In the genomic region with DNA sequence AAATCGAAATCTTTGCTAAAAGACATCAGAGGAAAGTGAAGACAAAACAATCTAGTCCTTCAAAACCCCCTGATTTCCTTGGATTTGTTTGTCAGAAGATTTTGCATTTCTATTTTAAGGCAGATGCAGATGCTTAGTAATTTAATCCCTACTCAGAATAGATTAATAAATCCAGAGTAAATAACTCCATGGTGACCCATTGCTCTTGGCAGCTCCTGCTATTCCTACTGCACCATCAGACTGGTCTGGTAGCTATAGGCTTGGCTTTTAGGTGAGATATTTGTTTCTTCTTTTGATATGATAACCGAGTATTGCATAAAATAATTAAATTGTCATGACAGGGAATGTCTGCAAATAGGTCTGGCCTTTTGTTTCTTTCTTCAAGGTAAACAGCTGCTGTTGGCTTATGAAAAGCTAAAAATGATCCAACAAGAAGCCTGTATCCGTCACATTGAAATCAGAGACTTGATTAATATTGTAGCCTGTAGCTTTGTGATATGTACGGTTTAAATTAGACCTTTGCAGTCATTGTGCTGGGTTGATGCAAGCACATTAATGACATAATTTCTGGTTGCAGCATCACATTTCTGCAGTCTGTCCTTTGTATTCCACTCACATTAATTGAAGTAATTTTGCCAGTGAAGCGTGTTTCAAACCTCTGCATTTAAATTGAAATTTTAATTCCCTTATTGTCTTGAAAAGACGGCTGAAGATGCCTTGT, we compare ENCODE assay signal across 1 cellular context.
TF ChIP-seq lines count a peak whose summit lies in the region.

No MANE protein-coding gene starts in this region.

TF ChIP-seq in neural cell, 6 proteins besides CTCF, POLR2A, EP300 and RAD21 (continued from another document):
- TF ChIP-seq, protein P1, sequence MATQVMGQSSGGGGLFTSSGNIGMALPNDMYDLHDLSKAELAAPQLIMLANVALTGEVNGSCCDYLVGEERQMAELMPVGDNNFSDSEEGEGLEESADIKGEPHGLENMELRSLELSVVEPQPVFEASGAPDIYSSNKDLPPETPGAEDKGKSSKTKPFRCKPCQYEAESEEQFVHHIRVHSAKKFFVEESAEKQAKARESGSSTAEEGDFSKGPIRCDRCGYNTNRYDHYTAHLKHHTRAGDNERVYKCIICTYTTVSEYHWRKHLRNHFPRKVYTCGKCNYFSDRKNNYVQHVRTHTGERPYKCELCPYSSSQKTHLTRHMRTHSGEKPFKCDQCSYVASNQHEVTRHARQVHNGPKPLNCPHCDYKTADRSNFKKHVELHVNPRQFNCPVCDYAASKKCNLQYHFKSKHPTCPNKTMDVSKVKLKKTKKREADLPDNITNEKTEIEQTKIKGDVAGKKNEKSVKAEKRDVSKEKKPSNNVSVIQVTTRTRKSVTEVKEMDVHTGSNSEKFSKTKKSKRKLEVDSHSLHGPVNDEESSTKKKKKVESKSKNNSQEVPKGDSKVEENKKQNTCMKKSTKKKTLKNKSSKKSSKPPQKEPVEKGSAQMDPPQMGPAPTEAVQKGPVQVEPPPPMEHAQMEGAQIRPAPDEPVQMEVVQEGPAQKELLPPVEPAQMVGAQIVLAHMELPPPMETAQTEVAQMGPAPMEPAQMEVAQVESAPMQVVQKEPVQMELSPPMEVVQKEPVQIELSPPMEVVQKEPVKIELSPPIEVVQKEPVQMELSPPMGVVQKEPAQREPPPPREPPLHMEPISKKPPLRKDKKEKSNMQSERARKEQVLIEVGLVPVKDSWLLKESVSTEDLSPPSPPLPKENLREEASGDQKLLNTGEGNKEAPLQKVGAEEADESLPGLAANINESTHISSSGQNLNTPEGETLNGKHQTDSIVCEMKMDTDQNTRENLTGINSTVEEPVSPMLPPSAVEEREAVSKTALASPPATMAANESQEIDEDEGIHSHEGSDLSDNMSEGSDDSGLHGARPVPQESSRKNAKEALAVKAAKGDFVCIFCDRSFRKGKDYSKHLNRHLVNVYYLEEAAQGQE (IDR thresholded peaks at IDR 0.05; ENCODE audit: borderline replicate concordance): no peak
- TF ChIP-seq SMC3 (conservative IDR thresholded peaks at IDR 0.05; ENCODE audit: poor library complexity): no peak
